In the genomic region with DNA sequence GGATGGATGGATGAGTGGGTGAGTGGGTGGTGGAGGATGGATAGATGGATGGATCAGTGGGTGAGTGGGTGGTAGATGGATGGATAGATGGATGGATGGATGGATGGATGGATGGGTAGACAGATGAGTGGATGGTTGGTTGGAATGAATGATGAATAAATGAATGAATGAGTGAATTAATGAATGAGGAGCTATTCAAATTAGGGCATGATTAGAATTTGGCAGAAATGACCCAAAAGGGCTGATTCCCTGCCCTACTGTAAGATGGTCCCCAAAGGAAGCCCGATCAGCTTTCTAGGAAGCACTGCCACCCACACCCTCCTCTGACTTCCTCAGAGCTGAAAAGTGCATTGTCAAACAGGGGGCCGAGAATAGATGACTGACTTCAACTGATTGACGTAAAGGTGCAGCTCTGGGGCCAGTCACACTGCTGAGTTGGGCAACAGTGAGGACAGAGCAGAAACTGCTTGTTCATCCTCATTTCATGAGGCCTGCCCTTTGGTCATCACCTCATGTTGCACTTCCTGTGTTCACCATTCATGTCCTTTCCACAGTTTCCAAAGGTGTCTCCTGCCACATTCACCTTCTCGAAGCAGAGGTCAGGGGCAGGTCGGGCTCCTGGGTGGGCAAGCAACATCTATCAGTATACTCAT, we compare ENCODE assay signal across 19 cellular contexts. TPM values are rescaled to one million over a fixed set of nuclear protein-coding genes. Genes with fewer than 3 reads are reported as not detected.
DNase-seq lines count a peak whose midpoint lies in the region; ATAC-seq, FAIRE-seq and TF ChIP-seq lines count a peak whose summit lies in the region.
"Had no signal": no experiment of that assay in that cellular context is flagged by ENCODE, and none has a peak within 500 bp of the region (broad histone marks: within the 10 kb centered on the region; RNA-seq: fewer than 3 reads in every experiment).

No MANE protein-coding gene starts in this region.

- H3K79me2 ChIP-seq in K562 (ENCODE audit: control insufficient read depth, insufficient read depth, low read length), result no peaks in the 10 kb centered on the region
- H3K79me2 ChIP-seq: hepatocyte had no signal

- TF ChIP-seq RAD21 in K562 (CRISPR knock-in tag; conservative IDR thresholded peaks at IDR 0.05 in 1 of 2, IDR thresholded peaks at IDR 0.05 in 1 of 2), result no peak

- BruUV-seq in K562 (replicated peaks; lab: Mats Ljungman, UMichigan), result no TSS peak

- no peak overlapping the region for H3K27ac ChIP-seq in K562 (ENCODE audit: extremely low read depth, low read depth, low read length)
- H3K27ac ChIP-seq: body of pancreas, hepatocyte had no signal

- H3K4me3 ChIP-seq in K562, result no peak overlapping the region
- H3K4me3 ChIP-seq: body of pancreas, hepatocyte had no signal

- TF ChIP-seq POLR2A in K562 (conservative IDR thresholded peaks at IDR 0.05), result no peak

- H3K36me3 ChIP-seq in K562 (ENCODE audit: control insufficient read depth, insufficient read depth, low read length), result no peaks in the 10 kb centered on the region

- H3K36me3 Mint-ChIP-seq in activated T-cell treated with anti-CD3 and anti-CD28 coated beads, Interleukin-2, amount 50 U/mL, for 72 hours (ENCODE audit: insufficient read depth in 2 of 2), result peaks cover 10 to 11% of the 10 kb centered on the region in 2 donors
- peaks cover 100% of the 10 kb centered on the region for H3K36me3 Mint-ChIP-seq in stimulated activated effector memory CD8-positive, alpha-beta T cell treated with anti-CD3 and anti-CD28 coated beads, Interleukin-12 subunit alpha, Interleukin-12 subunit beta, amount 100 ng/mL, for 72 hours

- peak overlapping the region in 1 of 2 experiments; percentile 27; a peak in 1 of 4 replicates for H3K9ac ChIP-seq in K562 (ENCODE audit: insufficient read depth in 1 of 2, low read depth in 2 of 2, low read length in 2 of 2)

- CTCF ChIA-PET in K562 (lab: Yijun Ruan, JAX; ENCODE audit: low intra/inter-chr PET ratio), result no interaction called here

- peak overlapping the region; percentile 8; the same call in 1 of the 2 replicates for H2AFZ ChIP-seq in K562 (ENCODE audit: low read depth, low read length)
- H2AFZ ChIP-seq: hepatocyte had no signal

- in situ Hi-C loops in K562 (cut with MboI), result no loop called here

- H3K27me3 ChIP-seq in K562 (ENCODE audit: control insufficient read depth in 2 of 2, insufficient read depth in 2 of 2, low read length in 2 of 2), result peaks cover 0 to 4% of the 10 kb centered on the region in 2 experiments; a peak in 1 of 5 replicates
- H3K27me3 ChIP-seq: body of pancreas, hepatocyte had no signal

- peak overlapping the region; percentile 47 for H3K27ac Mint-ChIP-seq in activated T-cell treated with anti-CD3 and anti-CD28 coated beads, Interleukin-2, amount 50 U/mL, for 72 hours
- peak overlapping the region; percentile 26 for H3K27ac Mint-ChIP-seq in stimulated activated effector memory CD8-positive, alpha-beta T cell treated with anti-CD3 and anti-CD28 coated beads, Interleukin-12 subunit alpha, Interleukin-12 subunit beta, amount 100 ng/mL, for 72 hours

- H3K9me3 ChIP-seq in K562 (replicated peaks; ENCODE audit: control insufficient read depth, insufficient read depth, low read depth, low read length), result no peaks in the 10 kb centered on the region
- H3K9me3 ChIP-seq: body of pancreas had no signal

- no peaks in the 10 kb centered on the region for H3K9me1 ChIP-seq in K562 (ENCODE audit: control insufficient read depth, insufficient read depth, low read length)

- no peak for TF ChIP-seq CTCF in K562 (IDR thresholded peaks at IDR 0.05 in 2 of 3, conservative IDR thresholded peaks at IDR 0.05 in 1 of 3; ENCODE audit: insufficient read depth in 2 of 3, low read depth in 1 of 3, low read length in 3 of 3)

- H3K9me3 Mint-ChIP-seq in activated T-cell treated with anti-CD3 and anti-CD28 coated beads, Interleukin-2, amount 50 U/mL, for 72 hours, result peaks cover 0 to 1% of the 10 kb centered on the region in 2 donors
- H3K9me3 Mint-ChIP-seq in stimulated activated effector memory CD8-positive, alpha-beta T cell treated with anti-CD3 and anti-CD28 coated beads, Interleukin-12 subunit alpha, Interleukin-12 subunit beta, amount 100 ng/mL, for 72 hours, result no peaks in the 10 kb centered on the region

- ATAC-seq in activated T-cell treated with anti-CD3 and anti-CD28 coated beads, Interleukin-2, amount 50 U/mL, for 72 hours (replicated peaks in 1 of 2), result peak in 1 of 2 donors; percentile 30
- ATAC-seq in K562 (peak; percentile 81), GM21528 (IDR thresholded peaks at IDR 0.05; ENCODE audit: low FRiP score, unreplicated experiment) (no peak)
- ATAC-seq in stimulated activated effector memory CD8-positive, alpha-beta T cell treated with anti-CD3 and anti-CD28 coated beads, Interleukin-12 subunit alpha, Interleukin-12 subunit beta, amount 100 ng/mL, for 72 hours, result peak; percentile 71
- ATAC-seq: body of pancreas had no signal

- 3% methylated on average over 5 of the region's 5 CpGs for WGBS in K562 (ENCODE audit: insufficient coverage, low coverage, missing lambda C conversion rate)

- no peaks in the 10 kb centered on the region for H3K4me1 ChIP-seq in K562 (replicated peaks in 1 of 2; ENCODE audit: control insufficient read depth in 2 of 2, insufficient read depth in 2 of 2, low read length in 2 of 2)
- H3K4me1 ChIP-seq: body of pancreas had no signal

- peak; percentile 52 for FAIRE-seq in K562 (lab: Jason Lieb, UNC)

- intact Hi-C loops in K562 (cut with micrococcal nuclease), result no loop called here

- H3K4me1 Mint-ChIP-seq in activated T-cell treated with anti-CD3 and anti-CD28 coated beads, Interleukin-2, amount 50 U/mL, for 72 hours (ENCODE audit: low read depth), result no peaks in the 10 kb centered on the region
- peaks cover 10% of the 10 kb centered on the region for H3K4me1 Mint-ChIP-seq in stimulated activated effector memory CD8-positive, alpha-beta T cell treated with anti-CD3 and anti-CD28 coated beads, Interleukin-12 subunit alpha, Interleukin-12 subunit beta, amount 100 ng/mL, for 72 hours

- DNase-seq in activated T-cell treated with anti-CD3 and anti-CD28 coated beads, Interleukin-2, amount 50 U/mL, for 72 hours, result no peak
- DNase-seq in activated T-cell treated with anti-CD3 and anti-CD28 coated beads, Interleukin-2, amount 50 U/mL, for 1 hour, result no peak
- peak; percentile 87 to 90 for DNase-seq in NOMO-1 (lab: John Stamatoyannopoulos, UW; ENCODE audit: unreplicated experiment in 2 of 2)
- peak in 2 of 4 experiments; percentile 21 to 31 for DNase-seq in K562 (ENCODE audit: extremely low read depth in 1 of 4, low spot score in 3 of 4)
- no peak for DNase-seq in stimulated activated effector memory CD8-positive, alpha-beta T cell treated with anti-CD3 and anti-CD28 coated beads, Interleukin-12 subunit alpha, Interleukin-12 subunit beta, amount 100 ng/mL, for 72 hours (ENCODE audit: low spot score in 2 of 2)
- no peak for DNase-seq in NCI-H2029 treated with DMSO at 0.1 percent for 48 hours (lab: John Stamatoyannopoulos, UW)
- DNase-seq in cerebellum (ENCODE audit: low spot score), result no peak
- DNase-seq: activated CD8-positive, alpha-beta memory T cell treated with anti-CD3 and anti-CD28 coated beads for 24 hours; Calu3; GOT3; left cardiac atrium; NCI-H2107; NCI-H748 treated with DMSO at 0.1 percent for 48 hours; stimulated activated CD4-positive, alpha-beta T cell treated with anti-CD3 and anti-CD28 coated beads, Interleukin-1b, Interleukin-23, amount 100 ng/mL, for 48 hours; trophoblast cell had no signal

- H3K4me2 ChIP-seq in K562 (ENCODE audit: insufficient read depth, low read length), result no peak overlapping the region
- H3K4me2 ChIP-seq: hepatocyte had no signal

- no peak; the same call in 1 of the 2 replicates for TF ChIP-seq EP300 in K562 (IDR thresholded peaks at IDR 0.05; ENCODE audit: low read length)

- POLR2A ChIA-PET in K562 (lab: Yijun Ruan, JAX), result no interaction called here

- no peaks in the 10 kb centered on the region for H3K27me3 Mint-ChIP-seq in activated T-cell treated with anti-CD3 and anti-CD28 coated beads, Interleukin-2, amount 50 U/mL, for 72 hours (ENCODE audit: low read depth)

- no peak overlapping the region for H3K4me3 Mint-ChIP-seq in activated T-cell treated with anti-CD3 and anti-CD28 coated beads, Interleukin-2, amount 50 U/mL, for 72 hours
- H3K4me3 Mint-ChIP-seq in stimulated activated effector memory CD8-positive, alpha-beta T cell treated with anti-CD3 and anti-CD28 coated beads, Interleukin-12 subunit alpha, Interleukin-12 subunit beta, amount 100 ng/mL, for 72 hours, result no peak overlapping the region

- no peaks in the 10 kb centered on the region for H4K20me1 ChIP-seq in K562 (replicated peaks; ENCODE audit: control insufficient read depth, insufficient read depth, low read length)

TF ChIP-seq in K562, 482 proteins besides CTCF, POLR2A, EP300 and RAD21 (continues in another document):
- TF ChIP-seq PHF20 (IDR thresholded peaks at IDR 0.05; ENCODE audit: partially characterized antibody), result no peak

RNA-seq across cellular contexts. Expression of a gene that starts 34.3 kb away (rescaled TPM):
- 1 to 10 TPM; 3.1 to 5.9 TPM for total RNA-seq in activated T-cell treated with anti-CD3 and anti-CD28 coated beads, Interleukin-2, amount 50 U/mL, for 72 hours
- total RNA-seq in K562 (2011; cell fraction: chromatin; rRNA removed; ENCODE audit: low replicate concordance), result not detected in 2 replicates
- total RNA-seq in K562 (2011; cell fraction: nucleolus; rRNA removed), result not detected in 2 replicates
- total RNA-seq in K562 (2011; cell fraction: nucleoplasm; rRNA removed), result not detected in 2 replicates
- not detected in 2 replicates for total RNA-seq in K562 (2014; rRNA removed)
- not detected in 2 replicates for total RNA-seq in K562 (2014; rRNA removed; fragmentation: Illumina TruSeq; extraction: Trizol)
- not detected in 2 replicates for total RNA-seq in K562 (2015; rRNA removed; fragmentation: Illumina TruSeq; extraction: Trizol)
- not detected in 2 replicates for total RNA-seq in K562 (2021)
- not detected in 2 replicates for polyA plus RNA-seq in K562 (2011; rRNA removed)
- not detected in 2 replicates for polyA plus RNA-seq in K562 (2011; cell fraction: cytosol; rRNA removed)
- not detected in 2 replicates for polyA plus RNA-seq in K562 (2011; cell fraction: nucleus; rRNA removed)
- polyA plus RNA-seq in K562 (2012), result not detected in 2 replicates
- polyA plus RNA-seq in K562 (2014; fragmentation: Illumina TruSeq; extraction: Trizol), result not detected in 2 replicates
- not detected for polyA plus RNA-seq in K562 (2014; fragmentation: Nextera tagmentation; extraction: Ambion mirVana)
- not detected in 2 replicates for polyA plus RNA-seq in K562 (2014; rRNA removed)
- not detected in 2 replicates for polyA minus RNA-seq in K562 (2011; rRNA and poly(A)+ RNA removed)
- not detected in 2 replicates for polyA minus RNA-seq in K562 (2011; cell fraction: cytosol; rRNA and poly(A)+ RNA removed)
- not detected in 2 replicates for polyA minus RNA-seq in K562 (2011; cell fraction: nucleus; rRNA and poly(A)+ RNA removed)
- total RNA-seq in cerebellum, result not detected
- total RNA-seq: body of pancreas, myocyte had no signal

Comparison
In these comparisons a context has a peak if more than half of its experiments do, and no peak if none do; other contexts are left out.
1. DNase-seq: peak in NOMO-1 (2 of 2); none in activated T-cell treated with anti-CD3 and anti-CD28 coated beads, Interleukin-2, amount 50 U/mL, for 72 hours (0 of 2), activated T-cell treated with anti-CD3 and anti-CD28 coated beads, Interleukin-2, amount 50 U/mL, for 1 hour (single experiment), stimulated activated effector memory CD8-positive, alpha-beta T cell treated with anti-CD3 and anti-CD28 coated beads, Interleukin-12 subunit alpha, Interleukin-12 subunit beta, amount 100 ng/mL, for 72 hours (0 of 2), NCI-H2029 treated with DMSO at 0.1 percent for 48 hours (single experiment) and cerebellum (single experiment).